ENCODE assay signal across 1 cellular context in the genomic region with DNA sequence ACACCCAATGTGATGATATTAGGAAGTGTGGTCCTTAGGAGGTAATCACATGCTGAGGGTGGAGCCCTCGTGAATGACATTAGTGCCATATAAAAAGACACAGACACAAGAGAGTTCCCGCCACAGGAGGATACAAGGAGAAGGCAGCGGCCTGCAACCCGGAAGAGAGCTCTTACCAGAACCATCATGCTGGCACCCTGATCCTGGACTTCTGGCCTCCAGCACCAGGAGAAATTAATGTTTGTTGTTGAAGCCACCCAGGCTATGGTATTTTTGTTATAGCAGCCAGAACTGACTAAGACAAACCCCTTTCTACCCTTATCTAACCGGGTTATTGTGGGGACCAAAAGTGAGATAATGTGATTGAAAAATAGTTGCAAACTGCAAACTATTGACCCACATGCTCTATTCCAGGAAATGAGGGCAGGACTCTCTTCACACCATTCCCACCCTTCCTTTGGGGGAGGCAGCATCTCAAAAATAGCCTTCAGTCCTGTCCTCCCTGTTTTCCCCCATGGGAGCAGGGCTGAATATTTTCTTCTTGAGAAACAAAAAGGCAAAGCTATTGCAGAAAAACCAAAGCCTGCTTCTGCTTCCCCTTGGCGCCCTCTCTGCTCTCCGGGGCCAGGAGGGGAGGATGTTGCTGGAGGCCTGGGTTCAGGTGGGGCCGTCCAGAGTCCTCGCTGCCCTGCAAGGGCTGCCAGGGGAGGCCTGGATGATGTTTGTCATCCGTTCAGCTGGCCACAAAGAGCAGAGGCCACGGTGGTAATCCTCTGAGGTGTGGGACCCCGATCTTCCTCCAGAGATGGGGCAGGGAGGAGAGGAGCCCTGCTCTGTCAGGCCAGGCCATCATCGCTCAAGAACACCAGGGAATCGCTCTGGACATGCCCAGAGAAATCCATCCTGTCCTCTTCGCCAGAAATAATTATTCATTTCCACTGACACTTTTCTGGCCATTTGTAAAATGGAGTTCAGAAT.
TF ChIP-seq lines count a peak whose summit lies in the region.

No MANE protein-coding gene starts in this region.

TF ChIP-seq in HepG2, 621 proteins besides CTCF, POLR2A, EP300 and RAD21 (continues in another document):
- TF ChIP-seq, protein P1, sequence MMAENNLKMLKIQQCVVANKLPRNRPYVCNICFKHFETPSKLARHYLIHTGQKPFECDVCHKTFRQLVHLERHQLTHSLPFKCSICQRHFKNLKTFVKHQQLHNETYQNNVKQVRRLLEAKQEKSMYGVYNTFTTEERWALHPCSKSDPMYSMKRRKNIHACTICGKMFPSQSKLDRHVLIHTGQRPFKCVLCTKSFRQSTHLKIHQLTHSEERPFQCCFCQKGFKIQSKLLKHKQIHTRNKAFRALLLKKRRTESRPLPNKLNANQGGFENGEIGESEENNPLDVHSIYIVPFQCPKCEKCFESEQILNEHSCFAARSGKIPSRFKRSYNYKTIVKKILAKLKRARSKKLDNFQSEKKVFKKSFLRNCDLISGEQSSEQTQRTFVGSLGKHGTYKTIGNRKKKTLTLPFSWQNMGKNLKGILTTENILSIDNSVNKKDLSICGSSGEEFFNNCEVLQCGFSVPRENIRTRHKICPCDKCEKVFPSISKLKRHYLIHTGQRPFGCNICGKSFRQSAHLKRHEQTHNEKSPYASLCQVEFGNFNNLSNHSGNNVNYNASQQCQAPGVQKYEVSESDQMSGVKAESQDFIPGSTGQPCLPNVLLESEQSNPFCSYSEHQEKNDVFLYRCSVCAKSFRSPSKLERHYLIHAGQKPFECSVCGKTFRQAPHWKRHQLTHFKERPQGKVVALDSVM (CRISPR knock-in tag; IDR thresholded peaks at IDR 0.05): peak; percentile 69; the same call in 1 of the 2 replicates
- TF ChIP-seq ZFP1 (CRISPR knock-in tag; IDR thresholded peaks at IDR 0.05) (no peak), TCF7 (IDR thresholded peaks at IDR 0.05; ENCODE audit: low read depth) (no peak), ZNF737 (CRISPR knock-in tag; IDR thresholded peaks at IDR 0.05; ENCODE audit: borderline replicate concordance) (no peak), HNRNPUL1 (IDR thresholded peaks at IDR 0.05; ENCODE audit: low read depth, low read length) (no peak), ZNF619 (CRISPR knock-in tag; IDR thresholded peaks at IDR 0.05) (no peak), HNF4A (CRISPR knock-in tag; IDR thresholded peaks at IDR 0.05) (peak; percentile 32; the same call in 1 of the 2 replicates), ZNF251 (CRISPR knock-in tag; IDR thresholded peaks at IDR 0.05) (no peak), ZNF12 (CRISPR knock-in tag; IDR thresholded peaks at IDR 0.05) (peak; percentile 92), FOXO1 (CRISPR knock-in tag; IDR thresholded peaks at IDR 0.05) (no peak), RAD51 (IDR thresholded peaks at IDR 0.05; ENCODE audit: borderline replicate concordance) (no peak), GATAD1 (CRISPR knock-in tag; IDR thresholded peaks at IDR 0.05) (no peak), ZNF501 (CRISPR knock-in tag; IDR thresholded peaks at IDR 0.05) (0 out of 2 replicates have a peak, but pooled peaks have one; percentile 22), ZNF350 (CRISPR knock-in tag; IDR thresholded peaks at IDR 0.05; ENCODE audit: borderline replicate concordance, low read depth) (0 out of 2 replicates have a peak, but pooled peaks have one; percentile 35), CEBPG (CRISPR knock-in tag; IDR thresholded peaks at IDR 0.05) (no peak), ARID2 (CRISPR knock-in tag; IDR thresholded peaks at IDR 0.05; ENCODE audit: borderline replicate concordance) (no peak), ZFX (CRISPR knock-in tag; IDR thresholded peaks at IDR 0.05; ENCODE audit: low read depth) (peak; percentile 63; the same call in 1 of the 2 replicates), SPEN (CRISPR knock-in tag; IDR thresholded peaks at IDR 0.05; ENCODE audit: low read depth) (peak; percentile 32; the same call in 1 of the 2 replicates), YEATS4 (CRISPR knock-in tag; IDR thresholded peaks at IDR 0.05; ENCODE audit: borderline replicate concordance) (no peak), KDM2A (CRISPR knock-in tag; IDR thresholded peaks at IDR 0.05; ENCODE audit: borderline replicate concordance, low read depth) (no peak), NFRKB (IDR thresholded peaks at IDR 0.05) (no peak), MZF1 (CRISPR knock-in tag; IDR thresholded peaks at IDR 0.05; ENCODE audit: borderline replicate concordance) (no peak), ZEB1 (IDR thresholded peaks at IDR 0.05; ENCODE audit: insufficient replicate concordance, low read depth) (no peak)
- TF ChIP-seq, protein P2, sequence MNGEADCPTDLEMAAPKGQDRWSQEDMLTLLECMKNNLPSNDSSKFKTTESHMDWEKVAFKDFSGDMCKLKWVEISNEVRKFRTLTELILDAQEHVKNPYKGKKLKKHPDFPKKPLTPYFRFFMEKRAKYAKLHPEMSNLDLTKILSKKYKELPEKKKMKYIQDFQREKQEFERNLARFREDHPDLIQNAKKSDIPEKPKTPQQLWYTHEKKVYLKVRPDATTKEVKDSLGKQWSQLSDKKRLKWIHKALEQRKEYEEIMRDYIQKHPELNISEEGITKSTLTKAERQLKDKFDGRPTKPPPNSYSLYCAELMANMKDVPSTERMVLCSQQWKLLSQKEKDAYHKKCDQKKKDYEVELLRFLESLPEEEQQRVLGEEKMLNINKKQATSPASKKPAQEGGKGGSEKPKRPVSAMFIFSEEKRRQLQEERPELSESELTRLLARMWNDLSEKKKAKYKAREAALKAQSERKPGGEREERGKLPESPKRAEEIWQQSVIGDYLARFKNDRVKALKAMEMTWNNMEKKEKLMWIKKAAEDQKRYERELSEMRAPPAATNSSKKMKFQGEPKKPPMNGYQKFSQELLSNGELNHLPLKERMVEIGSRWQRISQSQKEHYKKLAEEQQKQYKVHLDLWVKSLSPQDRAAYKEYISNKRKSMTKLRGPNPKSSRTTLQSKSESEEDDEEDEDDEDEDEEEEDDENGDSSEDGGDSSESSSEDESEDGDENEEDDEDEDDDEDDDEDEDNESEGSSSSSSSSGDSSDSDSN (CRISPR knock-in tag; IDR thresholded peaks at IDR 0.05): peak; percentile 42; the same call in 1 of the 2 replicates
- TF ChIP-seq, protein P3, sequence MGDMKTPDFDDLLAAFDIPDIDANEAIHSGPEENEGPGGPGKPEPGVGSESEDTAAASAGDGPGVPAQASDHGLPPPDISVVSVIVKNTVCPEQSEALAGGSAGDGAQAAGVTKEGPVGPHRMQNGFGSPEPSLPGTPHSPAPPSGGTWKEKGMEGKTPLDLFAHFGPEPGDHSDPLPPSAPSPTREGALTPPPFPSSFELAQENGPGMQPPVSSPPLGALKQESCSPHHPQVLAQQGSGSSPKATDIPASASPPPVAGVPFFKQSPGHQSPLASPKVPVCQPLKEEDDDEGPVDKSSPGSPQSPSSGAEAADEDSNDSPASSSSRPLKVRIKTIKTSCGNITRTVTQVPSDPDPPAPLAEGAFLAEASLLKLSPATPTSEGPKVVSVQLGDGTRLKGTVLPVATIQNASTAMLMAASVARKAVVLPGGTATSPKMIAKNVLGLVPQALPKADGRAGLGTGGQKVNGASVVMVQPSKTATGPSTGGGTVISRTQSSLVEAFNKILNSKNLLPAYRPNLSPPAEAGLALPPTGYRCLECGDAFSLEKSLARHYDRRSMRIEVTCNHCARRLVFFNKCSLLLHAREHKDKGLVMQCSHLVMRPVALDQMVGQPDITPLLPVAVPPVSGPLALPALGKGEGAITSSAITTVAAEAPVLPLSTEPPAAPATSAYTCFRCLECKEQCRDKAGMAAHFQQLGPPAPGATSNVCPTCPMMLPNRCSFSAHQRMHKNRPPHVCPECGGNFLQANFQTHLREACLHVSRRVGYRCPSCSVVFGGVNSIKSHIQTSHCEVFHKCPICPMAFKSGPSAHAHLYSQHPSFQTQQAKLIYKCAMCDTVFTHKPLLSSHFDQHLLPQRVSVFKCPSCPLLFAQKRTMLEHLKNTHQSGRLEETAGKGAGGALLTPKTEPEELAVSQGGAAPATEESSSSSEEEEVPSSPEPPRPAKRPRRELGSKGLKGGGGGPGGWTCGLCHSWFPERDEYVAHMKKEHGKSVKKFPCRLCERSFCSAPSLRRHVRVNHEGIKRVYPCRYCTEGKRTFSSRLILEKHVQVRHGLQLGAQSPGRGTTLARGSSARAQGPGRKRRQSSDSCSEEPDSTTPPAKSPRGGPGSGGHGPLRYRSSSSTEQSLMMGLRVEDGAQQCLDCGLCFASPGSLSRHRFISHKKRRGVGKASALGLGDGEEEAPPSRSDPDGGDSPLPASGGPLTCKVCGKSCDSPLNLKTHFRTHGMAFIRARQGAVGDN (CRISPR knock-in tag; IDR thresholded peaks at IDR 0.05): peak; percentile 60
- TF ChIP-seq, protein P4, sequence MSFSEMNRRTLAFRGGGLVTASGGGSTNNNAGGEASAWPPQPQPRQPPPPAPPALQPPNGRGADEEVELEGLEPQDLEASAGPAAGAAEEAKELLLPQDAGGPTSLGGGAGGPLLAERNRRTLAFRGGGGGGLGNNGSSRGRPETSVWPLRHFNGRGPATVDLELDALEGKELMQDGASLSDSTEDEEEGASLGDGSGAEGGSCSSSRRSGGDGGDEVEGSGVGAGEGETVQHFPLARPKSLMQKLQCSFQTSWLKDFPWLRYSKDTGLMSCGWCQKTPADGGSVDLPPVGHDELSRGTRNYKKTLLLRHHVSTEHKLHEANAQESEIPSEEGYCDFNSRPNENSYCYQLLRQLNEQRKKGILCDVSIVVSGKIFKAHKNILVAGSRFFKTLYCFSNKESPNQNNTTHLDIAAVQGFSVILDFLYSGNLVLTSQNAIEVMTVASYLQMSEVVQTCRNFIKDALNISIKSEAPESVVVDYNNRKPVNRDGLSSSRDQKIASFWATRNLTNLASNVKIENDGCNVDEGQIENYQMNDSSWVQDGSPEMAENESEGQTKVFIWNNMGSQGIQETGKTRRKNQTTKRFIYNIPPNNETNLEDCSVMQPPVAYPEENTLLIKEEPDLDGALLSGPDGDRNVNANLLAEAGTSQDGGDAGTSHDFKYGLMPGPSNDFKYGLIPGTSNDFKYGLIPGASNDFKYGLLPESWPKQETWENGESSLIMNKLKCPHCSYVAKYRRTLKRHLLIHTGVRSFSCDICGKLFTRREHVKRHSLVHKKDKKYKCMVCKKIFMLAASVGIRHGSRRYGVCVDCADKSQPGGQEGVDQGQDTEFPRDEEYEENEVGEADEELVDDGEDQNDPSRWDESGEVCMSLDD (CRISPR knock-in tag; IDR thresholded peaks at IDR 0.05; ENCODE audit: borderline replicate concordance): no peak
- TF ChIP-seq, protein P5, sequence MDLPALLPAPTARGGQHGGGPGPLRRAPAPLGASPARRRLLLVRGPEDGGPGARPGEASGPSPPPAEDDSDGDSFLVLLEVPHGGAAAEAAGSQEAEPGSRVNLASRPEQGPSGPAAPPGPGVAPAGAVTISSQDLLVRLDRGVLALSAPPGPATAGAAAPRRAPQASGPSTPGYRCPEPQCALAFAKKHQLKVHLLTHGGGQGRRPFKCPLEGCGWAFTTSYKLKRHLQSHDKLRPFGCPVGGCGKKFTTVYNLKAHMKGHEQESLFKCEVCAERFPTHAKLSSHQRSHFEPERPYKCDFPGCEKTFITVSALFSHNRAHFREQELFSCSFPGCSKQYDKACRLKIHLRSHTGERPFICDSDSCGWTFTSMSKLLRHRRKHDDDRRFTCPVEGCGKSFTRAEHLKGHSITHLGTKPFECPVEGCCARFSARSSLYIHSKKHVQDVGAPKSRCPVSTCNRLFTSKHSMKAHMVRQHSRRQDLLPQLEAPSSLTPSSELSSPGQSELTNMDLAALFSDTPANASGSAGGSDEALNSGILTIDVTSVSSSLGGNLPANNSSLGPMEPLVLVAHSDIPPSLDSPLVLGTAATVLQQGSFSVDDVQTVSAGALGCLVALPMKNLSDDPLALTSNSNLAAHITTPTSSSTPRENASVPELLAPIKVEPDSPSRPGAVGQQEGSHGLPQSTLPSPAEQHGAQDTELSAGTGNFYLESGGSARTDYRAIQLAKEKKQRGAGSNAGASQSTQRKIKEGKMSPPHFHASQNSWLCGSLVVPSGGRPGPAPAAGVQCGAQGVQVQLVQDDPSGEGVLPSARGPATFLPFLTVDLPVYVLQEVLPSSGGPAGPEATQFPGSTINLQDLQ (CRISPR knock-in tag; IDR thresholded peaks at IDR 0.05): no peak
- TF ChIP-seq, protein P6, sequence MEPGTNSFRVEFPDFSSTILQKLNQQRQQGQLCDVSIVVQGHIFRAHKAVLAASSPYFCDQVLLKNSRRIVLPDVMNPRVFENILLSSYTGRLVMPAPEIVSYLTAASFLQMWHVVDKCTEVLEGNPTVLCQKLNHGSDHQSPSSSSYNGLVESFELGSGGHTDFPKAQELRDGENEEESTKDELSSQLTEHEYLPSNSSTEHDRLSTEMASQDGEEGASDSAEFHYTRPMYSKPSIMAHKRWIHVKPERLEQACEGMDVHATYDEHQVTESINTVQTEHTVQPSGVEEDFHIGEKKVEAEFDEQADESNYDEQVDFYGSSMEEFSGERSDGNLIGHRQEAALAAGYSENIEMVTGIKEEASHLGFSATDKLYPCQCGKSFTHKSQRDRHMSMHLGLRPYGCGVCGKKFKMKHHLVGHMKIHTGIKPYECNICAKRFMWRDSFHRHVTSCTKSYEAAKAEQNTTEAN (CRISPR knock-in tag; conservative IDR thresholded peaks at IDR 0.05): no peak
- TF ChIP-seq, protein P7, sequence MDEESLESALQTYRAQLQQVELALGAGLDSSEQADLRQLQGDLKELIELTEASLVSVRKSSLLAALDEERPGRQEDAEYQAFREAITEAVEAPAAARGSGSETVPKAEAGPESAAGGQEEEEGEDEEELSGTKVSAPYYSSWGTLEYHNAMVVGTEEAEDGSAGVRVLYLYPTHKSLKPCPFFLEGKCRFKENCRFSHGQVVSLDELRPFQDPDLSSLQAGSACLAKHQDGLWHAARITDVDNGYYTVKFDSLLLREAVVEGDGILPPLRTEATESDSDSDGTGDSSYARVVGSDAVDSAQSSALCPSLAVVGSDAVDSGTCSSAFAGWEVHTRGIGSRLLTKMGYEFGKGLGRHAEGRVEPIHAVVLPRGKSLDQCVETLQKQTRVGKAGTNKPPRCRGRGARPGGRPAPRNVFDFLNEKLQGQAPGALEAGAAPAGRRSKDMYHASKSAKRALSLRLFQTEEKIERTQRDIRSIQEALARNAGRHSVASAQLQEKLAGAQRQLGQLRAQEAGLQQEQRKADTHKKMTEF (CRISPR knock-in tag; IDR thresholded peaks at IDR 0.05): no peak
